In the genomic region with DNA sequence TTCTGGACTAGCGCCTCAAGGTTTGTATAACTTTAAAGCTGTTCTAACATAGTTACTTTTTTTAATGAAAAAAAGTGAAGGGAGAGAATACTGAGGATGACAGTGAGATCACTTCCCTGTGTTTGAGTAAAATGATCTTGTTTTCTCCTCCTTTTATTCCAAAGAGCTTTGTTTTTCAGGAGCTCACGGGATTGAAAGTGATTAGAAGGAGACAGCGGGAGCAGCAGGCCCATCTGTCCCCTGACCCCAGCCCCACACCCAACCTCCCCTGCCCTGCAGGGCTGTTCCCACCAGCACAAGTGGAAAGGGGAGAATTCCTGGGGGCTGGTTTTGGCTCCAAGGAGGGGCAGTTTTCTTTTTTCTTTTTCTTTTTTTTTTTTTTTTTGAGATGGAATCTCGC, we compare ENCODE assay signal across 1 cellular context.
TF ChIP-seq lines count a peak whose summit lies in the region.

No MANE protein-coding gene starts in this region.

TF ChIP-seq in GM23338, 12 proteins besides CTCF, POLR2A, EP300 and RAD21 (continued from another document):
- TF ChIP-seq, protein P1, sequence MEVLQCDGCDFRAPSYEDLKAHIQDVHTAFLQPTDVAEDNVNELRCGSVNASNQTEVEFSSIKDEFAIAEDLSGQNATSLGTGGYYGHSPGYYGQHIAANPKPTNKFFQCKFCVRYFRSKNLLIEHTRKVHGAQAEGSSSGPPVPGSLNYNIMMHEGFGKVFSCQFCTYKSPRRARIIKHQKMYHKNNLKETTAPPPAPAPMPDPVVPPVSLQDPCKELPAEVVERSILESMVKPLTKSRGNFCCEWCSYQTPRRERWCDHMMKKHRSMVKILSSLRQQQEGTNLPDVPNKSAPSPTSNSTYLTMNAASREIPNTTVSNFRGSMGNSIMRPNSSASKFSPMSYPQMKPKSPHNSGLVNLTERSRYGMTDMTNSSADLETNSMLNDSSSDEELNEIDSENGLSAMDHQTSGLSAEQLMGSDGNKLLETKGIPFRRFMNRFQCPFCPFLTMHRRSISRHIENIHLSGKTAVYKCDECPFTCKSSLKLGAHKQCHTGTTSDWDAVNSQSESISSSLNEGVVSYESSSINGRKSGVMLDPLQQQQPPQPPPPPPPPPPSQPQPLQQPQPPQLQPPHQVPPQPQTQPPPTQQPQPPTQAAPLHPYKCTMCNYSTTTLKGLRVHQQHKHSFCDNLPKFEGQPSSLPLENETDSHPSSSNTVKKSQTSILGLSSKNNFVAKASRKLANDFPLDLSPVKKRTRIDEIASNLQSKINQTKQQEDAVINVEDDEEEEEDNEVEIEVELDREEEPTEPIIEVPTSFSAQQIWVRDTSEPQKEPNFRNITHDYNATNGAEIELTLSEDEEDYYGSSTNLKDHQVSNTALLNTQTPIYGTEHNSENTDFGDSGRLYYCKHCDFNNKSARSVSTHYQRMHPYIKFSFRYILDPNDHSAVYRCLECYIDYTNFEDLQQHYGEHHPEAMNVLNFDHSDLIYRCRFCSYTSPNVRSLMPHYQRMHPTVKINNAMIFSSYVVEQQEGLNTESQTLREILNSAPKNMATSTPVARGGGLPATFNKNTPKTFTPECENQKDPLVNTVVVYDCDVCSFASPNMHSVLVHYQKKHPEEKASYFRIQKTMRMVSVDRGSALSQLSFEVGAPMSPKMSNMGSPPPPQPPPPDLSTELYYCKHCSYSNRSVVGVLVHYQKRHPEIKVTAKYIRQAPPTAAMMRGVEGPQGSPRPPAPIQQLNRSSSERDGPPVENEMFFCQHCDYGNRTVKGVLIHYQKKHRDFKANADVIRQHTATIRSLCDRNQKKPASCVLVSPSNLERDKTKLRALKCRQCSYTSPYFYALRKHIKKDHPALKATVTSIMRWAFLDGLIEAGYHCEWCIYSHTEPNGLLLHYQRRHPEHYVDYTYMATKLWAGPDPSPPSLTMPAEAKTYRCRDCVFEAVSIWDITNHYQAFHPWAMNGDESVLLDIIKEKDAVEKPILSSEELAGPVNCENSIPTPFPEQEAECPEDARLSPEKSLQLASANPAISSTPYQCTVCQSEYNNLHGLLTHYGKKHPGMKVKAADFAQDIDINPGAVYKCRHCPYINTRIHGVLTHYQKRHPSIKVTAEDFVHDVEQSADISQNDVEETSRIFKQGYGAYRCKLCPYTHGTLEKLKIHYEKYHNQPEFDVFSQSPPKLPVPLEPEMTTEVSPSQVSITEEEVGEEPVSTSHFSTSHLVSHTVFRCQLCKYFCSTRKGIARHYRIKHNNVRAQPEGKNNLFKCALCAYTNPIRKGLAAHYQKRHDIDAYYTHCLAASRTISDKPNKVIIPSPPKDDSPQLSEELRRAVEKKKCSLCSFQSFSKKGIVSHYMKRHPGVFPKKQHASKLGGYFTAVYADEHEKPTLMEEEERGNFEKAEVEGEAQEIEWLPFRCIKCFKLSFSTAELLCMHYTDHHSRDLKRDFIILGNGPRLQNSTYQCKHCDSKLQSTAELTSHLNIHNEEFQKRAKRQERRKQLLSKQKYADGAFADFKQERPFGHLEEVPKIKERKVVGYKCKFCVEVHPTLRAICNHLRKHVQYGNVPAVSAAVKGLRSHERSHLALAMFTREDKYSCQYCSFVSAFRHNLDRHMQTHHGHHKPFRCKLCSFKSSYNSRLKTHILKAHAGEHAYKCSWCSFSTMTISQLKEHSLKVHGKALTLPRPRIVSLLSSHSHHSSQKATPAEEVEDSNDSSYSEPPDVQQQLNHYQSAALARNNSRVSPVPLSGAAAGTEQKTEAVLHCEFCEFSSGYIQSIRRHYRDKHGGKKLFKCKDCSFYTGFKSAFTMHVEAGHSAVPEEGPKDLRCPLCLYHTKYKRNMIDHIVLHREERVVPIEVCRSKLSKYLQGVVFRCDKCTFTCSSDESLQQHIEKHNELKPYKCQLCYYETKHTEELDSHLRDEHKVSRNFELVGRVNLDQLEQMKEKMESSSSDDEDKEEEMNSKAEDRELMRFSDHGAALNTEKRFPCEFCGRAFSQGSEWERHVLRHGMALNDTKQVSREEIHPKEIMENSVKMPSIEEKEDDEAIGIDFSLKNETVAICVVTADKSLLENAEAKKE (CRISPR knock-in tag; IDR thresholded peaks at IDR 0.05) = no peak
- TF ChIP-seq NANOG (IDR thresholded peaks at IDR 0.05; ENCODE audit: borderline replicate concordance) = no peak
- TF ChIP-seq CREB1 (CRISPR knock-in tag; IDR thresholded peaks at IDR 0.05; ENCODE audit: low read depth) = no peak
- no peak for TF ChIP-seq JUNB (IDR thresholded peaks at IDR 0.05; ENCODE audit: unreplicated experiment)
- TF ChIP-seq, protein P2, sequence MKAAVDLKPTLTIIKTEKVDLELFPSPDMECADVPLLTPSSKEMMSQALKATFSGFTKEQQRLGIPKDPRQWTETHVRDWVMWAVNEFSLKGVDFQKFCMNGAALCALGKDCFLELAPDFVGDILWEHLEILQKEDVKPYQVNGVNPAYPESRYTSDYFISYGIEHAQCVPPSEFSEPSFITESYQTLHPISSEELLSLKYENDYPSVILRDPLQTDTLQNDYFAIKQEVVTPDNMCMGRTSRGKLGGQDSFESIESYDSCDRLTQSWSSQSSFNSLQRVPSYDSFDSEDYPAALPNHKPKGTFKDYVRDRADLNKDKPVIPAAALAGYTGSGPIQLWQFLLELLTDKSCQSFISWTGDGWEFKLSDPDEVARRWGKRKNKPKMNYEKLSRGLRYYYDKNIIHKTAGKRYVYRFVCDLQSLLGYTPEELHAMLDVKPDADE (IDR thresholded peaks at IDR 0.05) = no peak
- TF ChIP-seq EZH2 (IDR thresholded peaks at IDR 0.05; ENCODE audit: low read depth, unreplicated experiment) = no peak
